Comparison of ENCODE assay signal across 18 cellular contexts in the genomic region with DNA sequence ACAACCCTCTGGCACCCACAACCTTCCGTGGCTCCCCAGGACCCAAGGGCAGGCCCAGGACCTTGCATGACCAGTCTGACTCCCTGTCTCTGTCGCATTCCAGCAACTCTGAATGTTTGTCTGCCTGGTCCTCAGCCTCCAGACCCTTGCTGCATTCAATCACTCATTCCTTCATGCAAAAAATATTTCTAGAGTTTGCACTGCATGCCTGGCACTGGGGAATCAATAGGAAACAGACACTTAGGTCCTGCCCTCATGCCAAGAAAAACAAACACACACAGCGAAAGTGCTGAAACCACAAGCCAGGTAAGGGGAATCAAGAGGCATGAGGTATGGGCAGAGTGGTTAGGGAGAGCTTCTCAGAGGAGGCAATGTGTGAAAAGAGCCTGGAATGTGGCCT. TPM values are rescaled to one million over a fixed set of nuclear protein-coding genes. Genes with fewer than 3 reads are reported as not detected.
"Had no signal": no experiment of that assay in that cellular context is flagged by ENCODE, and none has a peak within 500 bp of the region (broad histone marks: within the 10 kb centered on the region; RNA-seq: fewer than 3 reads in every experiment).

No MANE protein-coding gene starts in this region.

RNA-seq across cellular contexts. Expression of a gene that starts 1.9 kb away (rescaled TPM):
- total RNA-seq: glomerular endothelial cell; heart right ventricle; hepatocyte; left colon; left ventricle myocardium superior; lung microvascular endothelial cell; mesenteric fat pad; naive thymus-derived CD8-positive, alpha-beta T cell; neural crest cell; osteoblast; posterior vena cava; pulmonary artery endothelial cell; renal cortical epithelial cell; right atrium auricular region; right lobe of liver; skeletal muscle tissue; smooth muscle cell; stomach had no signal
